ENCODE assay signal across 8 cellular contexts in the genomic region with DNA sequence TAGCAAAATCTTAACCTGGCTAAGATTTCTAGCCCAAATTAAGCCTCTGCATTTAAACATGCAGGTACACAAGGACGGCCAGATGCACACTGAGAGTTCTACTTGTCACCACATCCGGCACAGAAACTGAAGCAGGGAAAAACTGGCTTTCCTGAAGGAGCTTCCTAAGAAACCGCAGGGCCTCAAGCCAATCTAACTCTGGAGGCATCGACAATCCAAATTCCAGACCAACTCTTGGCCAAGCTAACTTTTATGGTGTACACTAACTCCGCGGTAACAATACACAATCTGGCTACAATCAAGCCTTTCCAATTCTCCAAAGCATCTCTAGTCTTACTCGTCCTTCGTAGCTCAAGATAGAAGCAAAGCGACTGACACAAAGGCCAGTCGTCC. TPM values are rescaled to one million over a fixed set of nuclear protein-coding genes. Genes with fewer than 3 reads are reported as not detected.
A peak's percentile ranks its signal among the peaks of the same experiment; 100 is the strongest.
DNase-seq lines count a peak whose midpoint lies in the region; ATAC-seq and TF ChIP-seq lines count a peak whose summit lies in the region.

No MANE protein-coding gene starts in this region.

- peak overlapping the region; percentile 87 to 98 (median 95) for H3K4me3 Mint-ChIP-seq in naive thymus-derived CD8-positive, alpha-beta T cell

- peak overlapping the region; percentile 91 to 99 (median 96) for H3K27ac Mint-ChIP-seq in naive thymus-derived CD8-positive, alpha-beta T cell

- DNase-seq in right atrium auricular region (ENCODE audit: low spot score) (no peak), cardiac septum (ENCODE audit: low spot score) (no peak), Panc1 (ENCODE audit: low read depth, low spot score) (no peak), dermis blood vessel endothelial cell (peak; percentile 54), AML-193 (lab: John Stamatoyannopoulos, UW) (no peak), NCI-H187 treated with DMSO at 0.1 percent for 48 hours (lab: John Stamatoyannopoulos, UW) (no peak)
- peak in 1 of 10 donors; percentile 2 for DNase-seq in naive thymus-derived CD8-positive, alpha-beta T cell

- H3K4me1 ChIP-seq in right atrium auricular region (peaks cover 0 to 25% of the 10 kb centered on the region in 2 donors), Panc1 (ENCODE audit: control insufficient read depth, insufficient read depth, low read length) (peaks cover 23% of the 10 kb centered on the region)

- no peaks in the 10 kb centered on the region for H3K27me3 Mint-ChIP-seq in naive thymus-derived CD8-positive, alpha-beta T cell

- H3K27me3 ChIP-seq in right atrium auricular region, result no peaks in the 10 kb centered on the region
- no peaks in the 10 kb centered on the region for H3K27me3 ChIP-seq in Panc1 (ENCODE audit: control insufficient read depth, insufficient read depth, low read length)

- H3K9me3 ChIP-seq in right atrium auricular region, result no peaks in the 10 kb centered on the region
- no peaks in the 10 kb centered on the region for H3K9me3 ChIP-seq in Panc1 (ENCODE audit: control insufficient read depth, insufficient read depth, low read depth, low read length)

- peaks cover 0 to 4% (median 0%) of the 10 kb centered on the region in 3 donors for H3K36me3 Mint-ChIP-seq in naive thymus-derived CD8-positive, alpha-beta T cell

- no TSS peak for BruUV-seq in Panc1 (replicated peaks; lab: Mats Ljungman, UMichigan)

- in situ Hi-C loops in Panc1 (cut with HindIII; ENCODE audit: low pct_unique_long_range_greater_than_20kb, low sequenced_read_pairs), result loop anchor here (5.0 kb wide), 1 partner anchor 38 kb away; no protein-coding TSS in a partner anchor

- CTCF ChIA-PET in Panc1 (lab: Charles Lee), result interaction anchor here (0.6 kb wide), 2 partner anchors 13 to 68 kb away, joined by 4 to 7 read pairs; no protein-coding TSS in a partner anchor

- peak overlapping the region; percentile 81 to 88 for H3K4me3 ChIP-seq in right atrium auricular region
- H3K4me3 ChIP-seq in Panc1 (ENCODE audit: low read depth in 2 of 2, low read length in 2 of 2), result peak overlapping the region; percentile 75 to 84

- TF ChIP-seq CTCF in right atrium auricular region (IDR thresholded peaks at IDR 0.05) (no peak), Panc1 (IDR thresholded peaks at IDR 0.05) (no peak)

- peaks cover 15 to 36% (median 25%) of the 10 kb centered on the region in 4 donors for H3K4me1 Mint-ChIP-seq in naive thymus-derived CD8-positive, alpha-beta T cell

- peak; percentile 5 for ATAC-seq in HG02759 (IDR thresholded peaks at IDR 0.05; ENCODE audit: unreplicated experiment)
- 0 out of 2 replicates have a peak, but pooled peaks have one; percentile 2 for ATAC-seq in Panc1
- ATAC-seq in naive thymus-derived CD8-positive, alpha-beta T cell, result no peak

- no peaks in the 10 kb centered on the region for H3K36me3 ChIP-seq in right atrium auricular region
- H3K36me3 ChIP-seq in Panc1 (ENCODE audit: control insufficient read depth, insufficient read depth, low read length), result no peaks in the 10 kb centered on the region

- intact Hi-C loops in cardiac septum (cut with DNase I), result loop anchor here (5.0 kb wide), 1 partner anchor 37 kb away; a partner anchor contains a TSS
- intact Hi-C loops in Panc1 (cut with micrococcal nuclease; ENCODE audit: unreplicated experiment), result loop anchor here (5.0 kb wide), 1 partner anchor 37 kb away; a partner anchor contains a TSS

- POLR2A ChIA-PET in Panc1 (lab: Charles Lee), result interaction anchor here (0.6 to 1.4 kb wide), 2 partner anchors 13 to 30 kb away, joined by 3 to 6 read pairs; no protein-coding TSS in a partner anchor
- POLR2A ChIA-PET in naive thymus-derived CD8-positive, alpha-beta T cell (lab: Charles Lee), result interaction anchor here (0.6 to 4.4 kb wide), 6 partner anchors 32 to 154 kb away, joined by 3 to 23 read pairs (median 8); a partner anchor contains a TSS

- H3K27ac ChIP-seq in right atrium auricular region, result peak overlapping the region; percentile 98 to 99
- H3K27ac ChIP-seq in Panc1 (ENCODE audit: low read length), result peak overlapping the region; percentile 84

- H3K9me3 Mint-ChIP-seq in naive thymus-derived CD8-positive, alpha-beta T cell, result no peaks in the 10 kb centered on the region

RNA-seq across cellular contexts. Expression of a gene that starts 1.2 kb away (rescaled TPM):
- total RNA-seq in right atrium auricular region (1 to 10 TPM; 2.9 to 6.5 TPM), cardiac septum (5.3 TPM), Panc1 (2021; ENCODE audit: unreplicated experiment) (20.5 TPM), dermis blood vessel endothelial cell (7.8 and 11.9 TPM in 2 replicates)
- 12.2 TPM for polyA plus RNA-seq in Panc1 (2012; ENCODE audit: insufficient read length)
- total RNA-seq in naive thymus-derived CD8-positive, alpha-beta T cell, result 10 to 100 TPM; 23.0 to 25.5 TPM
- polyA plus RNA-seq in naive thymus-derived CD8-positive, alpha-beta T cell, result 1 to 10 TPM; 3.5 to 4.2 (median 4.0) TPM

RNA-seq across cellular contexts. Expression of a gene that starts 36.9 kb away (rescaled TPM):
- total RNA-seq in right atrium auricular region (10 to 100 TPM; 60.6 to 64.6 TPM), cardiac septum (50.2 TPM), Panc1 (2021; ENCODE audit: unreplicated experiment) (1.6 TPM), dermis blood vessel endothelial cell (84.4 and 95.4 TPM in 2 replicates)
- 1.2 TPM for polyA plus RNA-seq in Panc1 (2012; ENCODE audit: insufficient read length)
- 1 to 10 TPM; 2.8 to 3.0 TPM for total RNA-seq in naive thymus-derived CD8-positive, alpha-beta T cell
- polyA plus RNA-seq in naive thymus-derived CD8-positive, alpha-beta T cell, result 1 to 10 TPM; 1.9 to 2.6 (median 2.5) TPM

RNA-seq across cellular contexts. Expression of a gene that starts 46.9 kb away (rescaled TPM):
- 1 to 10 TPM; 1.1 to 6.3 TPM for total RNA-seq in right atrium auricular region
- total RNA-seq in cardiac septum, result 1.2 TPM
- total RNA-seq in Panc1 (2021; ENCODE audit: unreplicated experiment), result not detected
- not detected for polyA plus RNA-seq in Panc1 (2012; ENCODE audit: insufficient read length)
- total RNA-seq in dermis blood vessel endothelial cell, result 0.23 and 0.51 TPM in 2 replicates
- 1 to 10 TPM; 1.8 to 2.0 TPM for total RNA-seq in naive thymus-derived CD8-positive, alpha-beta T cell
- polyA plus RNA-seq in naive thymus-derived CD8-positive, alpha-beta T cell, result under 1 TPM; 0.28 to 0.44 (median 0.34) TPM

RNA-seq across cellular contexts. Expression of a gene that starts 59.2 kb away (rescaled TPM):
- total RNA-seq in right atrium auricular region (1 to 10 TPM; 2.2 to 2.8 TPM), cardiac septum (6.4 TPM), Panc1 (2021; ENCODE audit: unreplicated experiment) (5.7 TPM), dermis blood vessel endothelial cell (0.51 and 1.3 TPM in 2 replicates)
- 2.1 TPM for polyA plus RNA-seq in Panc1 (2012; ENCODE audit: insufficient read length)
- total RNA-seq in naive thymus-derived CD8-positive, alpha-beta T cell, result under 1 TPM; 0.68 to 0.69 TPM
- polyA plus RNA-seq in naive thymus-derived CD8-positive, alpha-beta T cell, result under 1 TPM in 2 of 3 donors, not detected in 1; 0.14 to 0.20 TPM

Comparison
In these comparisons a context has a peak if more than half of its experiments do, and no peak if none do; other contexts are left out.
1. ATAC-seq: peak in HG02759 (single experiment) and Panc1 (single experiment); none in naive thymus-derived CD8-positive, alpha-beta T cell (0 of 2).
2. RNA of a gene that starts 36.9 kb away (total RNA-seq): 84.4 to 95.4 TPM in dermis blood vessel endothelial cell, 60.6 to 64.6 TPM in right atrium auricular region and 50.2 TPM in cardiac septum (single experiment); 2.8 to 3.0 TPM in naive thymus-derived CD8-positive, alpha-beta T cell and 1.6 TPM in Panc1 (single experiment); every median in the first group is over 10 times any median in the second.